7 cellular contexts compared by ENCODE assay signal in the genomic region with DNA sequence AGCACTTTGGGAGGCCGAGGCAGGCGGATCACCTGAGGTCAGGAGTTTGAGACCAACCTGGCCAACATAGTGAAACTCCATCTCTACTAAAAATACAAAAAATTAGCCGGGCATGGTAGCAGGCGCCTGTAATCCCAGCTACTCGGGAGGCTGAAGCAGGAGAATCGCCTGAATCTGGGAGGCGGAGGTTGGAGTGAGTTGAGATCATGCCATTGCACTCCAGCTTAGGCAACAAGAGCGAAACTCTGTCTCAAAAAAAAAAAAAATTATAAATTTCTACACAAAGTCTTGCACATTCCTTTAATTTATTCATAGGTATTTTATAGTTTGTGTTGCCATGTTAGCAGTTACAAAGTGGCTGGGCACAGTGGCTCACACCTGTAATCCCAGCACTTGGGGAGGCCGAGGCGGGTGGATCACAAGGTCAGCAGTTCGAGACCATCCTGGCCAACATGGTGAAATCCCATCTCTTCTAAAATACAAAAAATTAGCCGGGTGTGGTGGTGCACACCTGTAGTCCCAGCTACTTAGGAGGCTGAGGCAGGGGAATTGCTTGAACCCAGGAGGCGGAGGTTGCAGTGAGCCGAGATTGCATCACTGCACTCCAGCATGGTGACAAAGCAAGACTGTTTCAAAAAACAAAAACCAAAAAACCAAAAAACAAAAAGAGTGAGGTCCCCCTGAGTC. TPM values are rescaled to one million over a fixed set of nuclear protein-coding genes. Genes with fewer than 3 reads are reported as not detected.
DNase-seq lines count a peak whose midpoint lies in the region; ATAC-seq and TF ChIP-seq lines count a peak whose summit lies in the region.
"Not testable (repeated sequence)": the region's sequence is repeated elsewhere in the genome, so short reads cannot be mapped to it uniquely, and the experiment has no call there.

No MANE protein-coding gene starts in this region.

- H3K36me3 ChIP-seq in GM06990 (ENCODE audit: control insufficient read depth, insufficient read depth, low read length); SK-N-SH (replicated peaks in 1 of 2; ENCODE audit: control insufficient read depth in 1 of 2, insufficient read depth in 2 of 2, low read length in 1 of 2); right atrium auricular region: not testable (repeated sequence)

- intact Hi-C loops in activated naive CD4-positive, alpha-beta T cell treated with anti-CD3 and anti-CD28 coated beads for 36 hours (cut with micrococcal nuclease) = loop anchor here (1.0 to 2.0 kb wide), 5 partner anchors 21 to 106 kb away; no protein-coding TSS in a partner anchor

- H3K36me3 Mint-ChIP-seq in activated naive CD4-positive, alpha-beta T cell treated with anti-CD3 and anti-CD28 coated beads for 36 hours (ENCODE audit: low read depth) = peaks cover 19% of the 10 kb centered on the region
- H3K36me3 Mint-ChIP-seq in naive B cell = not testable (repeated sequence)
- H3K36me3 Mint-ChIP-seq in stimulated activated effector memory CD8-positive, alpha-beta T cell treated with anti-CD3 and anti-CD28 coated beads, Interleukin-12 subunit alpha, Interleukin-12 subunit beta, amount 100 ng/mL, for 72 hours = peaks cover 25% of the 10 kb centered on the region

- H3K4me1 ChIP-seq in SK-N-SH (ENCODE audit: control insufficient read depth in 1 of 2, insufficient read depth in 2 of 2, low read depth in 1 of 2, low read length in 1 of 2) (peaks cover 14 to 17% of the 10 kb centered on the region in 2 experiments; a peak in 3 of 4 replicates), right atrium auricular region (peaks cover 0 to 47% of the 10 kb centered on the region in 2 donors)

- H3K9me3 ChIP-seq in SK-N-SH, right atrium auricular region: not testable (repeated sequence)

- not testable (repeated sequence) for TF ChIP-seq RAD21 in SK-N-SH (IDR thresholded peaks at IDR 0.05; ENCODE audit: low read length)

- H3K27me3 ChIP-seq in GM06990 (replicated peaks; ENCODE audit: control insufficient read depth, insufficient read depth, low read length); SK-N-SH (ENCODE audit: insufficient read depth); right atrium auricular region: not testable (repeated sequence)

- not testable (repeated sequence) for H4K20me1 ChIP-seq in SK-N-SH (ENCODE audit: insufficient read depth)

- TF ChIP-seq CTCF in GM06990 (IDR thresholded peaks at IDR 0.05; ENCODE audit: insufficient read depth, low read length, poor library complexity, severe bottlenecking); SK-N-SH (IDR thresholded peaks at IDR 0.05); right atrium auricular region (IDR thresholded peaks at IDR 0.05): not testable (repeated sequence)

- H3K27me3 Mint-ChIP-seq in activated naive CD4-positive, alpha-beta T cell treated with anti-CD3 and anti-CD28 coated beads for 36 hours (ENCODE audit: low read depth); naive B cell: not testable (repeated sequence)

- H3K27ac Mint-ChIP-seq in activated naive CD4-positive, alpha-beta T cell treated with anti-CD3 and anti-CD28 coated beads for 36 hours = peak overlapping the region; percentile 95
- peak overlapping the region; percentile 92 to 98 (median 96) for H3K27ac Mint-ChIP-seq in naive B cell
- H3K27ac Mint-ChIP-seq in stimulated activated effector memory CD8-positive, alpha-beta T cell treated with anti-CD3 and anti-CD28 coated beads, Interleukin-12 subunit alpha, Interleukin-12 subunit beta, amount 100 ng/mL, for 72 hours = peak overlapping the region; percentile 97

- not testable (repeated sequence) for TF ChIP-seq EP300 in SK-N-SH (IDR thresholded peaks at IDR 0.05; ENCODE audit: borderline replicate concordance in 1 of 2, low read depth in 1 of 2, low read length in 1 of 2)

- H2AFZ ChIP-seq in SK-N-SH (ENCODE audit: low read depth) = not testable (repeated sequence)

- not testable (repeated sequence) for ATAC-seq in naive B cell (ENCODE audit: low read depth in 2 of 2); stimulated activated effector memory CD8-positive, alpha-beta T cell treated with anti-CD3 and anti-CD28 coated beads, Interleukin-12 subunit alpha, Interleukin-12 subunit beta, amount 100 ng/mL, for 72 hours

- CTCF ChIA-PET in SK-N-SH (lab: Yijun Ruan, JAX) = interaction anchor here (0.9 to 6.4 kb wide), 9 partner anchors 11 to 56 kb away, joined by 3 to 79 read pairs (median 6); no protein-coding TSS in a partner anchor
- CTCF ChIA-PET in activated naive CD4-positive, alpha-beta T cell treated with anti-CD3 and anti-CD28 coated beads for 36 hours (lab: Charles Lee) = interaction anchor here (0.7 to 5.0 kb wide), 13 partner anchors 11 to 501 kb away, joined by 3 to 57 read pairs (median 8); no protein-coding TSS in a partner anchor

- H3F3A ChIP-seq in SK-N-SH (replicated peaks; ENCODE audit: insufficient read depth) = peaks cover 46% of the 10 kb centered on the region

- H3K9me2 ChIP-seq in SK-N-SH = not testable (repeated sequence)

- 88% methylated on average over 14 of the region's 14 CpGs for WGBS in SK-N-SH (ENCODE audit: low lambda C conversion rate)

- peaks cover 42% of the 10 kb centered on the region for H3K4me1 Mint-ChIP-seq in activated naive CD4-positive, alpha-beta T cell treated with anti-CD3 and anti-CD28 coated beads for 36 hours (ENCODE audit: low read depth)
- H3K4me1 Mint-ChIP-seq in naive B cell = peaks cover 23 to 40% (median 24%) of the 10 kb centered on the region in 3 donors
- peaks cover 41% of the 10 kb centered on the region for H3K4me1 Mint-ChIP-seq in stimulated activated effector memory CD8-positive, alpha-beta T cell treated with anti-CD3 and anti-CD28 coated beads, Interleukin-12 subunit alpha, Interleukin-12 subunit beta, amount 100 ng/mL, for 72 hours

- peak overlapping the region; percentile 69 for H3K4me3 Mint-ChIP-seq in activated naive CD4-positive, alpha-beta T cell treated with anti-CD3 and anti-CD28 coated beads for 36 hours
- peak overlapping the region; percentile 53 to 78 (median 72) for H3K4me3 Mint-ChIP-seq in naive B cell
- H3K4me3 Mint-ChIP-seq in stimulated activated effector memory CD8-positive, alpha-beta T cell treated with anti-CD3 and anti-CD28 coated beads, Interleukin-12 subunit alpha, Interleukin-12 subunit beta, amount 100 ng/mL, for 72 hours = peak overlapping the region; percentile 64

- not testable (repeated sequence) for DNase-seq in GM06990 (ENCODE audit: extremely low read depth, insufficient read length); SK-N-SH; activated naive CD4-positive, alpha-beta T cell treated with anti-CD3 and anti-CD28 coated beads for 36 hours; right atrium auricular region (ENCODE audit: low spot score); naive B cell; stimulated activated effector memory CD8-positive, alpha-beta T cell treated with anti-CD3 and anti-CD28 coated beads, Interleukin-12 subunit alpha, Interleukin-12 subunit beta, amount 100 ng/mL, for 72 hours (ENCODE audit: low spot score in 2 of 2)

- peak overlapping the region; percentile 93 for H3K9ac ChIP-seq in SK-N-SH

- peak overlapping the region; percentile 26 for H3K4me3 ChIP-seq in GM06990 (replicated peaks; ENCODE audit: low read depth, low read length)
- H3K4me3 ChIP-seq in SK-N-SH (ENCODE audit: low read depth in 2 of 2, low read length in 1 of 2); right atrium auricular region: not testable (repeated sequence)

- H3K27ac ChIP-seq in SK-N-SH (ENCODE audit: low read depth in 2 of 2, low read length in 1 of 2) (peak overlapping the region in 1 of 2 experiments; percentile 99; a peak in 2 of 4 replicates), cingulate gyrus (ENCODE audit: low read depth, low read length) (peak overlapping the region; percentile 92), right atrium auricular region (peak overlapping the region; percentile 99)

- POLR2A ChIA-PET in SK-N-SH (lab: Yijun Ruan, JAX) = interaction anchor here (3.0 to 13.9 kb wide), 2 partner anchors 26 to 49 kb away, joined by 7 to 591 read pairs; partner anchors contain the start of gene MALAT1

- H3K79me2 ChIP-seq in SK-N-SH (ENCODE audit: insufficient read depth) = peaks cover 93% of the 10 kb centered on the region

- H3K9me3 Mint-ChIP-seq in activated naive CD4-positive, alpha-beta T cell treated with anti-CD3 and anti-CD28 coated beads for 36 hours; naive B cell; stimulated activated effector memory CD8-positive, alpha-beta T cell treated with anti-CD3 and anti-CD28 coated beads, Interleukin-12 subunit alpha, Interleukin-12 subunit beta, amount 100 ng/mL, for 72 hours: not testable (repeated sequence)

- H3K4me2 ChIP-seq in SK-N-SH = peak overlapping the region; percentile 44; the same call in 1 of the 2 replicates

RNA-seq across cellular contexts. Expression of gene MALAT1, which starts 26.1 kb away (rescaled TPM):
- polyA plus RNA-seq in SK-N-SH (2012; rRNA removed) (285 and 510 TPM in 2 replicates), naive B cell (ENCODE audit: low read depth in 6 of 6) (1,000 to 10,000 TPM; 1,985 to 6,450 (median 3,738) TPM)
- 23.6 and 25.7 TPM in 2 replicates for polyA plus RNA-seq in SK-N-SH (2012; cell fraction: cytosol; rRNA removed)
- 1,545 and 2,619 TPM in 2 replicates for polyA plus RNA-seq in SK-N-SH (2012; cell fraction: nucleus; rRNA removed)
- total RNA-seq in activated naive CD4-positive, alpha-beta T cell treated with anti-CD3 and anti-CD28 coated beads for 36 hours = over 10,000 TPM; 10,460 to 10,508 TPM
- 1,000 to 10,000 TPM; 2,120 to 2,577 TPM for total RNA-seq in right atrium auricular region

RNA-seq across cellular contexts. Expression of gene NEAT1, which starts 50.1 kb away (rescaled TPM):
- polyA plus RNA-seq in SK-N-SH (2012; rRNA removed) (435 and 479 TPM in 2 replicates), naive B cell (ENCODE audit: low read depth in 6 of 6) (1 to 10 TPM in 5 of 6 donors, under 1 TPM in 1; 0.88 to 4.2 (median 1.2) TPM)
- 93.7 and 99.2 TPM in 2 replicates for polyA plus RNA-seq in SK-N-SH (2012; cell fraction: cytosol; rRNA removed)
- 3,897 and 4,476 TPM in 2 replicates for polyA plus RNA-seq in SK-N-SH (2012; cell fraction: nucleus; rRNA removed)
- total RNA-seq in activated naive CD4-positive, alpha-beta T cell treated with anti-CD3 and anti-CD28 coated beads for 36 hours = 100 to 1,000 TPM; 693 to 750 TPM
- 10 to 100 TPM; 43.7 to 52.5 TPM for total RNA-seq in right atrium auricular region

RNA-seq across cellular contexts. Expression of gene SCYL1, which starts 52.2 kb away (rescaled TPM):
- 76.7 and 79.9 TPM in 2 replicates for polyA plus RNA-seq in SK-N-SH (2012; rRNA removed)
- 26.2 and 41.7 TPM in 2 replicates for polyA plus RNA-seq in SK-N-SH (2012; cell fraction: cytosol; rRNA removed)
- polyA plus RNA-seq in SK-N-SH (2012; cell fraction: nucleus; rRNA removed) = 115 and 159 TPM in 2 replicates
- total RNA-seq in activated naive CD4-positive, alpha-beta T cell treated with anti-CD3 and anti-CD28 coated beads for 36 hours = 10 to 100 TPM; 57.9 to 58.3 TPM
- total RNA-seq in right atrium auricular region = 10 to 100 TPM; 71.8 to 89.7 TPM
- 10 to 100 TPM; 21.8 to 40.0 (median 27.2) TPM for polyA plus RNA-seq in naive B cell (ENCODE audit: low read depth in 6 of 6)

Comparison
In these comparisons a context has a peak if more than half of its experiments do, and no peak if none do; other contexts are left out.
1. RNA of gene MALAT1, which starts 26.1 kb away (total RNA-seq): 10,460 to 10,508 TPM in activated naive CD4-positive, alpha-beta T cell treated with anti-CD3 and anti-CD28 coated beads for 36 hours; 2,120 to 2,577 TPM in right atrium auricular region; every median in the first group is over 4 times any median in the second.
2. RNA of gene NEAT1, which starts 50.1 kb away (total RNA-seq): 693 to 750 TPM in activated naive CD4-positive, alpha-beta T cell treated with anti-CD3 and anti-CD28 coated beads for 36 hours; 43.7 to 52.5 TPM in right atrium auricular region; every median in the first group is over 10 times any median in the second.
3. Peak in every context shown above with its lines, with median percentiles within 50 percentile points of each other: H3K27ac Mint-ChIP-seq and H3K4me3 Mint-ChIP-seq.